1 cellular context compared by ENCODE assay signal in the genomic region with DNA sequence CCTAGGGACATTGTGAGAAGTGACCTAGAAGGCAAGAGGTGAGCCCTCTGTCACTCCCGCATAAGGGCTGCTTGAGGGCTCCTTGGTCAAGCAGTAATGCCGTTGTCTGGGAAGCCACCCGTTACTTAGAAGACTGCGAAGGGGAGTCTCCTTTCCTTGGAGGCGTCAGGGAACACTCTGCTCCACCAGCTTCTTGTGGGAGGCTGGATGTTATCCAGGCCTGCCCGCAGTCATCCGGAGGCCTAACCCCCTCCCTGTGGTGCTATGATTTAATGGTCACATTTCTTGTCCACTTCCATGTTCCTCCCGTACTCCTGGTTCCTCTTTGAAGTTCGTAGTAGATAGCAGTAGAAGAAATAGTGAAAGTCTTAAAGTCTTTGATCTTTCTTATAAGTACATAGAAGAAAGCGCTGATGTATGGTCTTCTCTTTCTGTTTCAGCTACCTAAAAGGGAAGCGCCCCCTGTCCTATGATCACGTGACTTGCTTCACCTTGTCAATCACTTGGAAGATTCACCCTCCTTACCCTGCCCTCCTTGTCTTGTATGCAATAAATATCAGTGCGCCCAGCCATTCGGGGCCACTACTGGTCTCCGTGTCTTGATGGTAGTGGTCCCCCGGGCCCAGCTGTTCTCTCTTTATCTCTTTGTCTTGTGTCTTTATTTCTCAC.
TF ChIP-seq lines count a peak whose summit lies in the region.
"Not testable (repeated sequence)": the region's sequence is repeated elsewhere in the genome, so short reads cannot be mapped to it uniquely, and the experiment has no call there.

No MANE protein-coding gene starts in this region.

TF ChIP-seq in K562, 482 proteins besides CTCF, POLR2A, EP300 and RAD21:
- TF ChIP-seq, protein P1, sequence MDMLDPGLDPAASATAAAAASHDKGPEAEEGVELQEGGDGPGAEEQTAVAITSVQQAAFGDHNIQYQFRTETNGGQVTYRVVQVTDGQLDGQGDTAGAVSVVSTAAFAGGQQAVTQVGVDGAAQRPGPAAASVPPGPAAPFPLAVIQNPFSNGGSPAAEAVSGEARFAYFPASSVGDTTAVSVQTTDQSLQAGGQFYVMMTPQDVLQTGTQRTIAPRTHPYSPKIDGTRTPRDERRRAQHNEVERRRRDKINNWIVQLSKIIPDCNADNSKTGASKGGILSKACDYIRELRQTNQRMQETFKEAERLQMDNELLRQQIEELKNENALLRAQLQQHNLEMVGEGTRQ (CRISPR knock-in tag; IDR thresholded peaks at IDR 0.05): peak; percentile 47
- TF ChIP-seq TOE1 (IDR thresholded peaks at IDR 0.05; ENCODE audit: borderline replicate concordance): peak; percentile 86
- not testable (repeated sequence) for TF ChIP-seq TOE1 (CRISPR knock-in tag; IDR thresholded peaks at IDR 0.05; ENCODE audit: borderline replicate concordance, low read depth)
- TF ChIP-seq BHLHE40 (IDR thresholded peaks at IDR 0.05; ENCODE audit: low read length): peak; percentile 23; the same call in 1 of the 2 replicates
- TF ChIP-seq, protein P2, sequence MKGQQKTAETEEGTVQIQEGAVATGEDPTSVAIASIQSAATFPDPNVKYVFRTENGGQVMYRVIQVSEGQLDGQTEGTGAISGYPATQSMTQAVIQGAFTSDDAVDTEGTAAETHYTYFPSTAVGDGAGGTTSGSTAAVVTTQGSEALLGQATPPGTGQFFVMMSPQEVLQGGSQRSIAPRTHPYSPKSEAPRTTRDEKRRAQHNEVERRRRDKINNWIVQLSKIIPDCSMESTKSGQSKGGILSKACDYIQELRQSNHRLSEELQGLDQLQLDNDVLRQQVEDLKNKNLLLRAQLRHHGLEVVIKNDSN (CRISPR knock-in tag; IDR thresholded peaks at IDR 0.05): peak; percentile 74
- TF ChIP-seq, protein P3, sequence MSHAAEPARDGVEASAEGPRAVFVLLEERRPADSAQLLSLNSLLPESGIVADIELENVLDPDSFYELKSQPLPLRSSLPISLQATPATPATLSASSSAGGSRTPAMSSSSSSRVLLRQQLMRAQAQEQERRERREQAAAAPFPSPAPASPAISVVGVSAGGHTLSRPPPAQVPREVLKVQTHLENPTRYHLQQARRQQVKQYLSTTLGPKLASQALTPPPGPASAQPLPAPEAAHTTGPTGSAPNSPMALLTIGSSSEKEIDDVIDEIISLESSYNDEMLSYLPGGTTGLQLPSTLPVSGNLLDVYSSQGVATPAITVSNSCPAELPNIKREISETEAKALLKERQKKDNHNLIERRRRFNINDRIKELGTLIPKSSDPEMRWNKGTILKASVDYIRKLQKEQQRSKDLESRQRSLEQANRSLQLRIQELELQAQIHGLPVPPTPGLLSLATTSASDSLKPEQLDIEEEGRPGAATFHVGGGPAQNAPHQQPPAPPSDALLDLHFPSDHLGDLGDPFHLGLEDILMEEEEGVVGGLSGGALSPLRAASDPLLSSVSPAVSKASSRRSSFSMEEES (CRISPR knock-in tag; IDR thresholded peaks at IDR 0.05): peak; percentile 88
- TF ChIP-seq, protein P4, sequence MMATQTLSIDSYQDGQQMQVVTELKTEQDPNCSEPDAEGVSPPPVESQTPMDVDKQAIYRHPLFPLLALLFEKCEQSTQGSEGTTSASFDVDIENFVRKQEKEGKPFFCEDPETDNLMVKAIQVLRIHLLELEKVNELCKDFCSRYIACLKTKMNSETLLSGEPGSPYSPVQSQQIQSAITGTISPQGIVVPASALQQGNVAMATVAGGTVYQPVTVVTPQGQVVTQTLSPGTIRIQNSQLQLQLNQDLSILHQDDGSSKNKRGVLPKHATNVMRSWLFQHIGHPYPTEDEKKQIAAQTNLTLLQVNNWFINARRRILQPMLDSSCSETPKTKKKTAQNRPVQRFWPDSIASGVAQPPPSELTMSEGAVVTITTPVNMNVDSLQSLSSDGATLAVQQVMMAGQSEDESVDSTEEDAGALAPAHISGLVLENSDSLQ (IDR thresholded peaks at IDR 0.05): peak; percentile 79
- TF ChIP-seq CBFA2T2 (conservative IDR thresholded peaks at IDR 0.05): peak; percentile 57
- TF ChIP-seq RAD51 (IDR thresholded peaks at IDR 0.05; ENCODE audit: borderline replicate concordance, low read depth): peak; percentile 90
